ENCODE assay signal across 14 cellular contexts in the genomic region with DNA sequence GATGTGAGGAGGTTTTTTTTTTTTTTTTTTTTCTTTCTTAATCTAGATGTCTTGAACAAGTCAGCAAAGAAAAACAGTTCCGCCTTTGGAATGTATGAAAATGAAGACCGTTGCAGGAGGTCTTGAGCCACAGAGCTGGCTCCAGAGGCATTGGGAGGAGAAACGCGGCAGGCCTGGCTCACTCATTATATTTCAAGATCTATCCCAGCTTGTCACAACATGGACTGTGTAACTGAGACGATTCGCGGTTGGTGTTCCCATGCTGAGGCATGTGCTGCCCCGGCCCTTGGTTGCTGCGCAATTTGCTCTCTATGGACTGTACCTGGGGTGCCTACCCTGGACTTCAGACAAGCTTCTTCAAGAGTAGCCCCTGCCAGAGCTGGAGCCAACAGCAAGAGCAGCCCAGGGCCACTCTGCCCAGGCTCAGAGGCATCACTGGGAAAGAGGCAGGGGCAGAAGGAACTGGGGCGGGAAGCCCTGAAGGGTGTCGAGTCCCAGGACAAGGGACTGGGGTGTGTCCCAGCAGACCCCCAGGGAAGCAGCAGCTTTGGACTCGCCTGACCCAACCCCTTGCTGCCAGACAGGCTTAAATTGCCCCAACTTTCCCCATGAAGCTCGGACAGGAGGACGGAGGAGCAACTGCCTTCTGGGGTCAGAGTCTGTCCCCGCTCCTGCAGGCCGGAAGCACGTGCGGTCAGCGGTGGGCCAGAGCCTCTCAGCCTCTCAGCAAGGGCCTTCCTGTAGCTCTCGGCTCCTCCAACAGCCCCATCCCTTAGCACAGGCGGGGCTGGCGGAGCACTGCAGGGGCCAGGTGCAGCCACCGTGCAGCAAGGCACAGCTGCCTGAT. TPM values are rescaled to one million over a fixed set of nuclear protein-coding genes. Genes with fewer than 3 reads are reported as not detected.
DNase-seq lines count a peak whose midpoint lies in the region; ATAC-seq and TF ChIP-seq lines count a peak whose summit lies in the region.
"Had no signal": no experiment of that assay in that cellular context is flagged by ENCODE, and none has a peak within 500 bp of the region (broad histone marks: within the 10 kb centered on the region; RNA-seq: fewer than 3 reads in every experiment).

No MANE protein-coding gene starts in this region.

- CTCF ChIA-PET in mammary epithelial cell (lab: Charles Lee; ENCODE audit: low non-redundant PET) = no interaction called here

- H3K79me2 ChIP-seq in mammary epithelial cell (ENCODE audit: insufficient read depth, low read length) = no peaks in the 10 kb centered on the region

- intact Hi-C loops in mammary epithelial cell (cut with micrococcal nuclease) = no loop called here
- intact Hi-C loops in breast epithelium (cut with DNase I; ENCODE audit: low total_unique reads) = no loop called here
- intact Hi-C loops in spleen (cut with DNase I; ENCODE audit: low total_unique reads) = no loop called here

- H3K36me3 ChIP-seq in mammary epithelial cell (ENCODE audit: insufficient read depth, low read length) (no peaks in the 10 kb centered on the region), breast epithelium (no peaks in the 10 kb centered on the region), spleen (no peaks in the 10 kb centered on the region)

- peak overlapping the region; percentile 46 for H2AFZ ChIP-seq in mammary epithelial cell (ENCODE audit: low read depth, low read length)

- H3K4me3 ChIP-seq in mammary epithelial cell (replicated peaks in 1 of 3; ENCODE audit: insufficient read depth in 1 of 3, low read depth in 2 of 3, low read length in 3 of 3) = no peak overlapping the region
- no peak overlapping the region for H3K4me3 ChIP-seq in breast epithelium
- no peak overlapping the region for H3K4me3 ChIP-seq in astrocyte of the cerebellum (ENCODE audit: low read depth, low read length)
- H3K4me3 ChIP-seq in spleen = no peak overlapping the region
- H3K4me3 ChIP-seq: A549 had no signal

- H3K4me1 ChIP-seq in mammary epithelial cell (ENCODE audit: insufficient read depth, low read length) = peaks cover 14% of the 10 kb centered on the region
- no peaks in the 10 kb centered on the region for H3K4me1 ChIP-seq in breast epithelium
- peaks cover 0 to 4% (median 0%) of the 10 kb centered on the region in 6 donors for H3K4me1 ChIP-seq in spleen

- no peak for ATAC-seq in GM18520 (IDR thresholded peaks at IDR 0.05; ENCODE audit: unreplicated experiment)
- ATAC-seq: A549, left colon had no signal

- H3K27ac ChIP-seq in mammary epithelial cell (ENCODE audit: insufficient read depth, low read depth, low read length) (no peak overlapping the region), breast epithelium (no peak overlapping the region), spleen (no peak overlapping the region)
- H3K27ac ChIP-seq: A549 had no signal

- no peak overlapping the region for H3K9ac ChIP-seq in mammary epithelial cell (ENCODE audit: insufficient read depth, low read length)

- H3K9me3 ChIP-seq in mammary epithelial cell (replicated peaks; ENCODE audit: insufficient read depth, low read length) (peaks cover 5% of the 10 kb centered on the region), breast epithelium (no peaks in the 10 kb centered on the region), spleen (no peaks in the 10 kb centered on the region)

- TF ChIP-seq CTCF in mammary epithelial cell (conservative IDR thresholded peaks at IDR 0.05 in 1 of 2, IDR thresholded peaks at IDR 0.05 in 1 of 2; ENCODE audit: extremely low read depth in 1 of 2, insufficient read depth in 1 of 2, low read depth in 1 of 2, low read length in 2 of 2) = no peak
- no peak for TF ChIP-seq CTCF in breast epithelium (IDR thresholded peaks at IDR 0.05)
- no peak for TF ChIP-seq CTCF in astrocyte of the cerebellum (IDR thresholded peaks at IDR 0.05; ENCODE audit: low read depth, low read length, missing control alignments)
- TF ChIP-seq CTCF in spleen (IDR thresholded peaks at IDR 0.05 in 8 of 11, conservative IDR thresholded peaks at IDR 0.05 in 3 of 11) = no peak

- TF ChIP-seq POLR2A in breast epithelium (IDR thresholded peaks at IDR 0.05) = no peak
- TF ChIP-seq POLR2A in spleen (IDR thresholded peaks at IDR 0.05) = no peak

- in situ Hi-C loops in mammary epithelial cell (cut with MboI; ENCODE audit: low sequenced_read_pairs in 2 of 2) = no loop called here
- in situ Hi-C loops in astrocyte of the cerebellum (cut with HindIII; ENCODE audit: low sequenced_read_pairs) = loop anchor here (5.0 kb wide), 1 partner anchor 67 kb away; no protein-coding TSS in a partner anchor

- DNase-seq in mammary epithelial cell (peak; percentile 64), breast epithelium (ENCODE audit: low spot score in 2 of 2) (no peak), astrocyte of the cerebellum (ENCODE audit: low read depth) (peak; percentile 90), hepatic stellate cell (ENCODE audit: low spot score) (peak; percentile 90), spleen (peak; percentile 58), kidney glomerular epithelial cell (lab: John Stamatoyannopoulos, UW) (no peak), ecto neural progenitor cell (ENCODE audit: low spot score) (no peak)
- DNase-seq: amniotic stem cell, GDM1, left colon, NCI-H2081 treated with DMSO at 0.1 percent for 48 hours, OCI-M1 had no signal

- no TSS peak for BruUV-seq in mammary epithelial cell (replicated peaks; lab: Mats Ljungman, UMichigan)

- 57% methylated on average over 14 of the region's 23 CpGs for WGBS in mammary epithelial cell (ENCODE audit: low coverage, missing lambda C conversion rate)
- 60 to 69% (median 66%) methylated on average over 19 to 23 of the region's 23 CpGs for WGBS in spleen, 5 donors

- H3K27me3 ChIP-seq in mammary epithelial cell (ENCODE audit: insufficient read depth, low read length) (no peaks in the 10 kb centered on the region), breast epithelium (no peaks in the 10 kb centered on the region), spleen (replicated peaks in 1 of 7) (peaks cover 0 to 27% (median 4%) of the 10 kb centered on the region in 7 donors)

- no peaks in the 10 kb centered on the region for H4K20me1 ChIP-seq in mammary epithelial cell (ENCODE audit: insufficient read depth, low read length)

- no peak overlapping the region for H3K4me2 ChIP-seq in mammary epithelial cell (ENCODE audit: insufficient read depth, low read depth, low read length)
- H3K4me2 ChIP-seq: A549 had no signal

- dilution Hi-C loops in mammary epithelial cell (cut with HindIII; ENCODE audit: low sequenced_read_pairs) = no loop called here

RNA-seq across cellular contexts. Expression of a gene that starts 32.2 kb away (rescaled TPM):
- total RNA-seq in mammary epithelial cell (10 to 100 TPM; 34.7 to 71.7 TPM), breast epithelium (10 to 100 TPM; 54.4 to 76.5 (median 74.4) TPM), spleen (100 to 1,000 TPM in 1 of 7 donors, 10 to 100 TPM in 6; 62.6 to 105 (median 83.6) TPM)
- polyA plus RNA-seq in mammary epithelial cell (29.5 TPM), spleen (10 to 100 TPM; 34.4 to 47.3 (median 43.5) TPM)
- polyA minus RNA-seq in mammary epithelial cell = 34.2 TPM

Comparison
In these comparisons a context has a peak if more than half of its experiments do, and no peak if none do; other contexts are left out.
1. DNase-seq: peak in mammary epithelial cell (single experiment), astrocyte of the cerebellum (single experiment), hepatic stellate cell (single experiment) and spleen (single experiment); none in breast epithelium (0 of 2), kidney glomerular epithelial cell (single experiment) and ecto neural progenitor cell (single experiment).